ENCODE assay signal across 33 cellular contexts in the genomic region with DNA sequence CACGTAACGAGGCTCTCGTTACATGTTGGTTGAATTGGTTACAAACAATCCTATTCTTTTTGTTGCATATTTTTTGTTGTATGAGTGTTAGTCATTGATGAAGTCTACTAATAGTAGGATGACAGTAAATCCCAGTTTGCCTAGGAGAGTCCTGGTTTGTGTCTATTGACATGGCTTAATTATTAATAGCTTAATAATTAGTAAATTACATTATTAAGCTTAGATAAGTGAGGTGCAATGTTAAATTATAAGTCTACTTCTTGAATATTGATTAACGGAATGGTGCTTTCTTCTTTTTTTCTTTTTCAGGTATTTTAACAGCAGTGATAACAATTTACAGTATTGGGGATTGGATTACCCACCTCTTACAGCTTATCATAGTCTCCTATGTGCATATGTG.
"Had no signal": no experiment of that assay in that cellular context is flagged by ENCODE, and none has a peak within 500 bp of the region (broad histone marks: within the 10 kb centered on the region; RNA-seq: fewer than 3 reads in every experiment).

No MANE protein-coding gene starts in this region.

- H3K27me3 ChIP-seq: adrenal gland, ascending aorta, body of pancreas, brain microvascular endothelial cell, breast epithelium, cardiac muscle cell had no signal

- ATAC-seq: activated naive CD4-positive, alpha-beta T cell treated with anti-CD3 and anti-CD28 coated beads, Interleukin-2, amount 50 U/mL, for 72 hours; activated naive CD8-positive, alpha-beta T cell treated with anti-CD3 and anti-CD28 coated beads, Interleukin-2, amount 50 U/mL, for 24 hours; activated T-cell treated with anti-CD3 and anti-CD28 coated beads, Interleukin-2, amount 50 U/mL, for 4 hours; activated T-cell treated with anti-CD3 and anti-CD28 coated beads, Interleukin-2, amount 50 U/mL, for 72 hours; activated T-helper 17 cell treated with anti-CD3 and anti-CD28 coated beads, Interleukin-2, amount 50 U/mL, for 72 hours; body of pancreas had no signal

- H3K36me3 ChIP-seq: brain microvascular endothelial cell, breast epithelium, cardiac muscle cell had no signal

- FAIRE-seq: astrocyte, bronchial epithelial cell had no signal

- H3K9me3 ChIP-seq: adrenal gland, ascending aorta, body of pancreas, breast epithelium had no signal

- H3K4me1 ChIP-seq: adrenal gland, ascending aorta, body of pancreas, breast epithelium had no signal

- DNase-seq: activated effector memory CD4-positive, alpha-beta T cell treated with anti-CD3 and anti-CD28 coated beads, Interleukin-2, amount 50 U/mL, for 16 hours; activated effector memory CD4-positive, alpha-beta T cell treated with Interleukin-2 at 50 U/mL for 16 hours; activated gamma-delta T cell; activated gamma-delta T cell treated with Interleukin-2 at 50 U/mL for 16 hours; activated naive CD4-positive, alpha-beta T cell; activated naive CD4-positive, alpha-beta T cell treated with anti-CD3 and anti-CD28 coated beads for 36 hours; activated naive CD4-positive, alpha-beta T cell treated with anti-CD3 and anti-CD28 coated beads, Interleukin-2, amount 10 ng/mL, durations not matched to agents 7 days and 5 days; activated naive CD4-positive, alpha-beta T cell treated with anti-CD3 and anti-CD28 coated beads, Interleukin-2, amount 50 U/mL, for 16 hours; activated naive CD4-positive, alpha-beta T cell treated with Interleukin-2 at 50 U/mL for 16 hours; activated naive CD8-positive, alpha-beta T cell treated with anti-CD3 and anti-CD28 coated beads for 36 hours; activated naive CD8-positive, alpha-beta T cell treated with anti-CD3 and anti-CD28 coated beads, Interleukin-2, amount 10 ng/mL, durations not matched to agents 7 days and 5 days; activated naive CD8-positive, alpha-beta T cell treated with anti-CD3 and anti-CD28 coated beads, Interleukin-2, amount 50 U/mL, for 24 hours; activated T-cell treated with anti-CD3 and anti-CD28 coated beads, Interleukin-2, amount 50 U/mL, for 24 hours; activated T-cell treated with anti-CD3 and anti-CD28 coated beads, Interleukin-2, amount 50 U/mL, for 4 hours; activated T-cell treated with anti-CD3 and anti-CD28 coated beads, Interleukin-2, amount 50 U/mL, for 48 hours; activated T-cell treated with anti-CD3 and anti-CD28 coated beads, Interleukin-2, amount 50 U/mL, for 72 hours; adrenal gland; amniotic stem cell; amygdala; anterior cingulate cortex; aorta; body of pancreas; brain microvascular endothelial cell; caudate nucleus; central memory CD4-positive, alpha-beta T cell; cerebellar nuclear complex had no signal

- H3K27ac ChIP-seq: adrenal gland, ascending aorta, body of pancreas, brain microvascular endothelial cell, breast epithelium, cardiac muscle cell had no signal

- H3K4me3 ChIP-seq: adrenal gland, ascending aorta, body of pancreas, breast epithelium, cardiac muscle cell had no signal
